10 cellular contexts compared by ENCODE assay signal in the genomic region with DNA sequence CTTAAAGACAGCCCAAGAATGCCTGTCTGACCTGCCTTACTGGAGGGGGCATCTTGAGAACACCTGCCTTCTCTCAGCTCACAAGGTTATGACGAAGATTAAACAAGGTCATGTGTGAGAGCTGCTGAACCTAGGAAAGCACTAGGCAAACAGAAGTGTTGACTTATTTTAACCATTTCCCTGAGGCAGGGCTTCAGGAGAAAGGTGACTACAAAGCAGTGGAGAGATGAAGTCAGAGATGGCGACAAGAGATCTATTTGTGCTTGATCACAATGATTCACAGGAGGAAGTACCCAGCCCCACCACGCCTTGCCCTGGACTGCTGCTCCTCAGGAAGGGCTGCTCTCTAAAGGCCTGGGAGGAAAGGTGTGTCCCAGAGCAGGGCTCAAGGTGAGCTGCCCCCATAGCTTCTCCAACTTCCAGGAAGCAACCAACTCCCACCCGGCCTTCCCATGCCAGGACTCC. TPM values are rescaled to one million over a fixed set of nuclear protein-coding genes. Genes with fewer than 3 reads are reported as not detected.
DNase-seq lines count a peak whose midpoint lies in the region; TF ChIP-seq lines count a peak whose summit lies in the region.
"Had no signal": no experiment of that assay in that cellular context is flagged by ENCODE, and none has a peak within 500 bp of the region (broad histone marks: within the 10 kb centered on the region; RNA-seq: fewer than 3 reads in every experiment).

No MANE protein-coding gene starts in this region.

- H3K27ac ChIP-seq in C4-2B (peak overlapping the region; percentile 52), mesenchymal stem cell (ENCODE audit: low read length, poor library complexity, severe bottlenecking) (no peak overlapping the region), MM.1S (ENCODE audit: low read length) (no peak overlapping the region), A673 (ENCODE audit: low read depth, low read length, poor library complexity, severe bottlenecking) (no peak overlapping the region)

- no peak overlapping the region for H3K4me3 ChIP-seq in mesenchymal stem cell (ENCODE audit: insufficient read depth in 1 of 2, low read depth in 1 of 2, low read length in 2 of 2)
- no peak overlapping the region for H3K4me3 ChIP-seq in MM.1S (ENCODE audit: low read length)
- H3K4me3 ChIP-seq in A673 (ENCODE audit: low read depth, low read length, poor library complexity, severe bottlenecking), result no peak overlapping the region
- H3K4me3 ChIP-seq: testis had no signal

- H2BK12ac ChIP-seq in mesenchymal stem cell (ENCODE audit: low read length in 2 of 2), result no peak overlapping the region

- BruUV-seq in A673 (replicated peaks; lab: Mats Ljungman, UMichigan), result no TSS peak

- no peaks in the 10 kb centered on the region for H3K9me3 Mint-ChIP-seq in activated naive CD8-positive, alpha-beta T cell treated with anti-CD3 and anti-CD28 coated beads for 36 hours

- no peak overlapping the region for H2BK15ac ChIP-seq in mesenchymal stem cell (ENCODE audit: low read depth, poor library complexity, severe bottlenecking)

- H4K8ac ChIP-seq in mesenchymal stem cell (ENCODE audit: low read length), result peak overlapping the region; percentile 42

- H3K27me3 ChIP-seq in mesenchymal stem cell (ENCODE audit: control insufficient read depth in 1 of 2, insufficient read depth in 1 of 2, low read length in 2 of 2) (no peaks in the 10 kb centered on the region), MM.1S (replicated peaks; ENCODE audit: insufficient read depth, low read length) (no peaks in the 10 kb centered on the region), A673 (replicated peaks; ENCODE audit: insufficient read depth, low read depth, low read length, poor library complexity) (no peaks in the 10 kb centered on the region)
- H3K27me3 ChIP-seq: testis had no signal

- 91% methylated on average over 4 of the region's 4 CpGs for WGBS in mesenchymal stem cell

- no peak overlapping the region for H3K4ac ChIP-seq in mesenchymal stem cell (ENCODE audit: low read depth in 1 of 2, low read length in 2 of 2)

- intact Hi-C loops in A673 (cut with micrococcal nuclease; ENCODE audit: unreplicated experiment), result no loop called here

- no peak overlapping the region for H3K18ac ChIP-seq in mesenchymal stem cell (ENCODE audit: low read depth in 1 of 2, low read length in 2 of 2)

- H3K4me1 ChIP-seq in mesenchymal stem cell (ENCODE audit: control insufficient read depth, insufficient read depth, low read depth, low read length) (peaks cover 6% of the 10 kb centered on the region), MM.1S (ENCODE audit: low read length) (peaks cover 18% of the 10 kb centered on the region), A673 (ENCODE audit: insufficient read depth, low read length, poor library complexity, severe bottlenecking) (no peaks in the 10 kb centered on the region)

- H3K9me3 ChIP-seq in mesenchymal stem cell (ENCODE audit: control insufficient read depth, low read length) (no peaks in the 10 kb centered on the region), MM.1S (replicated peaks; ENCODE audit: insufficient read depth, low read length) (no peaks in the 10 kb centered on the region), A673 (ENCODE audit: low read depth, low read length, poor library complexity, severe bottlenecking) (no peaks in the 10 kb centered on the region)
- H3K9me3 ChIP-seq: testis had no signal

- H3K36me3 Mint-ChIP-seq in activated naive CD8-positive, alpha-beta T cell treated with anti-CD3 and anti-CD28 coated beads for 36 hours, result peaks cover 15% of the 10 kb centered on the region

- H3K27me3 Mint-ChIP-seq in activated naive CD8-positive, alpha-beta T cell treated with anti-CD3 and anti-CD28 coated beads for 36 hours, result no peaks in the 10 kb centered on the region

- H3K9ac ChIP-seq in mesenchymal stem cell (ENCODE audit: low read length) (peak overlapping the region; percentile 50), MM.1S (ENCODE audit: low read length) (no peak overlapping the region)

- no peaks in the 10 kb centered on the region for H3K79me2 ChIP-seq in MM.1S (ENCODE audit: low read length)

- H3K4me3 Mint-ChIP-seq in activated naive CD8-positive, alpha-beta T cell treated with anti-CD3 and anti-CD28 coated beads for 36 hours, result no peak overlapping the region

- POLR2A ChIA-PET in A673 (lab: Charles Lee; ENCODE audit: low non-redundant PET), result no interaction called here

- no peak overlapping the region for H2AK5ac ChIP-seq in mesenchymal stem cell (ENCODE audit: low read length, severe bottlenecking)

- peaks cover 13% of the 10 kb centered on the region for H3F3A ChIP-seq in MM.1S (ENCODE audit: insufficient read depth, low read length)

- DNase-seq in HT-29 (ENCODE audit: low spot score) (peak; percentile 93), mesenchymal stem cell (no peak), GOT3 (lab: John Stamatoyannopoulos, UW) (no peak), MM.1S (no peak), NCI-H128 (lab: John Stamatoyannopoulos, UW; ENCODE audit: unreplicated experiment) (no peak), A673 (ENCODE audit: low spot score) (no peak)
- DNase-seq in activated naive CD8-positive, alpha-beta T cell treated with anti-CD3 and anti-CD28 coated beads for 36 hours, result no peak
- DNase-seq: MV-4-11, testis had no signal

- H3K36me3 ChIP-seq in mesenchymal stem cell (ENCODE audit: control insufficient read depth in 1 of 2, insufficient read depth in 2 of 2, low read depth in 1 of 2, low read length in 2 of 2) (peaks cover 9 to 64% of the 10 kb centered on the region in 2 experiments), MM.1S (replicated peaks; ENCODE audit: insufficient read depth, low read length) (no peaks in the 10 kb centered on the region), A673 (ENCODE audit: insufficient read depth, low read length, poor library complexity, severe bottlenecking) (no peaks in the 10 kb centered on the region)

- peaks cover 10% of the 10 kb centered on the region for H3K79me1 ChIP-seq in mesenchymal stem cell (replicated peaks; ENCODE audit: low read length, poor library complexity, severe bottlenecking)

- H2BK5ac ChIP-seq in mesenchymal stem cell (ENCODE audit: low read depth, low read length, poor library complexity, severe bottlenecking), result no peak overlapping the region

- peaks cover 46% of the 10 kb centered on the region for H3K4me1 Mint-ChIP-seq in activated naive CD8-positive, alpha-beta T cell treated with anti-CD3 and anti-CD28 coated beads for 36 hours

- no peak overlapping the region for H3K23ac ChIP-seq in mesenchymal stem cell (ENCODE audit: low read length in 2 of 2)

- H4K91ac ChIP-seq in mesenchymal stem cell (ENCODE audit: low read length), result no peak overlapping the region

- H4K20me1 ChIP-seq in MM.1S (ENCODE audit: insufficient read depth, low read length), result no peaks in the 10 kb centered on the region

- H3K27ac Mint-ChIP-seq in activated naive CD8-positive, alpha-beta T cell treated with anti-CD3 and anti-CD28 coated beads for 36 hours, result peak overlapping the region; percentile 72

- no peak overlapping the region for H3K14ac ChIP-seq in mesenchymal stem cell (ENCODE audit: low read length in 2 of 2)

- H2AFZ ChIP-seq in mesenchymal stem cell (ENCODE audit: low read depth, low read length) (no peak overlapping the region), MM.1S (ENCODE audit: low read length) (no peak overlapping the region)

- no peak overlapping the region for H2BK120ac ChIP-seq in mesenchymal stem cell (ENCODE audit: low read depth, low read length)

- H3K4me2 ChIP-seq in mesenchymal stem cell (ENCODE audit: low read length, poor library complexity, severe bottlenecking) (no peak overlapping the region), MM.1S (ENCODE audit: low read depth, low read length) (no peak overlapping the region)

- no peak for TF ChIP-seq CTCF in C4-2B (conservative IDR thresholded peaks at IDR 0.05)
- no peak for TF ChIP-seq CTCF in MM.1S (IDR thresholded peaks at IDR 0.05; ENCODE audit: low read length)
- no peak for TF ChIP-seq CTCF in A673 (conservative IDR thresholded peaks at IDR 0.05; ENCODE audit: low read depth, low read length)

- H3K9me2 ChIP-seq in MM.1S (replicated peaks; ENCODE audit: insufficient read depth, low read length), result no peaks in the 10 kb centered on the region

- CTCF ChIA-PET in A673 (lab: Charles Lee), result no interaction called here

RNA-seq across cellular contexts. Expression of a gene that starts 27.8 kb away (rescaled TPM):
- 18.3 and 20.0 TPM in 2 replicates for total RNA-seq in HT-29 (2014; rRNA removed; shearing (Covaris generic))
- 10 to 100 TPM; 25.4 to 25.5 TPM for total RNA-seq in activated naive CD8-positive, alpha-beta T cell treated with anti-CD3 and anti-CD28 coated beads for 36 hours
- 18.5 TPM for polyA plus RNA-seq in mesenchymal stem cell (2013, experiment 1 of 2)
- polyA plus RNA-seq in mesenchymal stem cell (2013, experiment 2 of 2), result 19.1 TPM
- total RNA-seq in A673 (2021), result 14.3 and 16.5 TPM in 2 replicates

RNA-seq across cellular contexts. Expression of a gene that starts 34.9 kb away (rescaled TPM):
- total RNA-seq in HT-29 (2014; rRNA removed; shearing (Covaris generic)), result 2.7 and 3.0 TPM in 2 replicates
- 10 to 100 TPM; 10.2 to 10.9 TPM for total RNA-seq in activated naive CD8-positive, alpha-beta T cell treated with anti-CD3 and anti-CD28 coated beads for 36 hours
- polyA plus RNA-seq in mesenchymal stem cell (2013, experiment 1 of 2), result 8.7 TPM
- polyA plus RNA-seq in mesenchymal stem cell (2013, experiment 2 of 2), result 8.7 TPM
- 54.9 and 57.1 TPM in 2 replicates for total RNA-seq in A673 (2021)
